22 cellular contexts compared by ENCODE assay signal in genomic region chr16:64131423-64131822, GRCh38.
"Had no signal": no experiment of that assay in that cellular context is flagged by ENCODE, and none has a peak within 500 bp of the region (broad histone marks: within the 10 kb centered on the region; RNA-seq: fewer than 3 reads in every experiment).

No MANE protein-coding gene starts in this region.

- DNase-seq: IMR-90, Kasumi-1, KG1, MM.1S, NCI-H1092, NCI-H1105 treated with DMSO at 0.1 percent for 48 hours, NCI-H1417 treated with DMSO at 0.1 percent for 48 hours, NCI-H146, NCI-H1694 treated with DMSO at 0.1 percent for 48 hours, NCI-H1930, NCI-H2081 treated with DMSO at 0.1 percent for 48 hours, NCI-H2171, NCI-H226, NCI-H446, NCI-H510A, NCI-H524 treated with DMSO at 0.1 percent for 48 hours, NCI-H748 treated with DMSO at 0.1 percent for 48 hours, T-helper 1 cell, T-helper 17 cell had no signal

- ATAC-seq: HepG2, SK-N-SH treated with all-trans-retinoic acid at 6 μM for 48 hours, T-helper 17 cell had no signal

- H3K27ac ChIP-seq: RWPE1 had no signal
